In genomic region chr9:133335924-133336811, GRCh38 we compare ENCODE assay signal across 8 cellular contexts. TPM values are rescaled to one million over a fixed set of nuclear protein-coding genes. Genes with fewer than 3 reads are reported as not detected.
DNase-seq lines count a peak whose midpoint lies in the region; ATAC-seq and TF ChIP-seq lines count a peak whose summit lies in the region.

SURF6 (minus strand) TSS chr9:133336188; CDS start chr9:133336132, 56 bp downstream.

- peaks cover 17% of the 10 kb centered on the region for H3K4me1 Mint-ChIP-seq in activated T-helper 2 cell treated with anti-CD3 and anti-CD28 coated beads, Interferon-gamma antibody, Interleukin-2, Interleukin-4, amounts not matched to agents 10 μg/mL and 5 μg/mL and 100 μg/mL, durations not matched to agents 14 hours and 24 hours and 36 hours (ENCODE audit: low read depth)
- H3K4me1 Mint-ChIP-seq in natural killer cell = peaks cover 39 to 53% of the 10 kb centered on the region in 2 donors
- H3K4me1 Mint-ChIP-seq in stimulated activated naive B cell treated with anti-CD40 and anti-IgM and Interleukin-4, amounts not matched to agents 10 μg/mL and 1 μg/mL and 100 μg/mL, for 72 hours = peaks cover 42 to 84% of the 10 kb centered on the region in 2 donors

- no peaks in the 10 kb centered on the region for H3K27me3 ChIP-seq in HAP-1 (ENCODE audit: low read depth)
- H3K27me3 ChIP-seq in MG63 = no peaks in the 10 kb centered on the region

- no peaks in the 10 kb centered on the region for H3K27me3 Mint-ChIP-seq in activated T-helper 2 cell treated with anti-CD3 and anti-CD28 coated beads, Interferon-gamma antibody, Interleukin-2, Interleukin-4, amounts not matched to agents 10 μg/mL and 5 μg/mL and 100 μg/mL, durations not matched to agents 14 hours and 24 hours and 36 hours (ENCODE audit: low read depth)
- H3K27me3 Mint-ChIP-seq in natural killer cell (ENCODE audit: low read depth in 2 of 2) = no peaks in the 10 kb centered on the region
- H3K27me3 Mint-ChIP-seq in stimulated activated naive B cell treated with anti-CD40 and anti-IgM and Interleukin-4, amounts not matched to agents 10 μg/mL and 1 μg/mL and 100 μg/mL, for 72 hours = no peaks in the 10 kb centered on the region

- H3K27ac Mint-ChIP-seq in activated T-helper 2 cell treated with anti-CD3 and anti-CD28 coated beads, Interferon-gamma antibody, Interleukin-2, Interleukin-4, amounts not matched to agents 10 μg/mL and 5 μg/mL and 100 μg/mL, durations not matched to agents 14 hours and 24 hours and 36 hours = peak within 1 kb of the TSS; percentile 89
- H3K27ac Mint-ChIP-seq in natural killer cell = peak within 1 kb of the TSS; percentile 91 to 95
- peak within 1 kb of the TSS; percentile 98 for H3K27ac Mint-ChIP-seq in stimulated activated naive B cell treated with anti-CD40 and anti-IgM and Interleukin-4, amounts not matched to agents 10 μg/mL and 1 μg/mL and 100 μg/mL, for 72 hours

- H3K36me3 ChIP-seq in HAP-1 (replicated peaks) (peaks cover 53% of the 10 kb centered on the region), MG63 (peaks cover 55% of the 10 kb centered on the region)

- peaks cover 76% of the 10 kb centered on the region for H3K36me3 Mint-ChIP-seq in activated T-helper 2 cell treated with anti-CD3 and anti-CD28 coated beads, Interferon-gamma antibody, Interleukin-2, Interleukin-4, amounts not matched to agents 10 μg/mL and 5 μg/mL and 100 μg/mL, durations not matched to agents 14 hours and 24 hours and 36 hours (ENCODE audit: low read depth)
- H3K36me3 Mint-ChIP-seq in natural killer cell = peaks cover 9% of the 10 kb centered on the region
- H3K36me3 Mint-ChIP-seq in stimulated activated naive B cell treated with anti-CD40 and anti-IgM and Interleukin-4, amounts not matched to agents 10 μg/mL and 1 μg/mL and 100 μg/mL, for 72 hours = peaks cover 52 to 74% of the 10 kb centered on the region in 2 donors

- peak; percentile 91 for TF ChIP-seq POLR2A in Raji (IDR thresholded peaks at IDR 0.05; ENCODE audit: insufficient read depth, low read depth, low read length)

- DNase-seq in ELR (ENCODE audit: low read depth) = peak; percentile 93
- DNase-seq in HAP-1 (ENCODE audit: low spot score in 2 of 2) = peak; percentile 79 to 94
- peak; percentile 96 for DNase-seq in MG63
- DNase-seq in activated T-helper 2 cell treated with anti-CD3 and anti-CD28 coated beads, Interferon-gamma antibody, Interleukin-2, Interleukin-4, amounts not matched to agents 10 μg/mL and 5 μg/mL and 100 μg/mL, durations not matched to agents 14 hours and 24 hours and 36 hours (ENCODE audit: low spot score) = peak; percentile 93
- DNase-seq in fibroblast of mammary gland (ENCODE audit: low read depth) = peak; percentile 80
- peak; percentile 93 for DNase-seq in natural killer cell
- DNase-seq in stimulated activated naive B cell treated with anti-CD40 and anti-IgM and Interleukin-4, amounts not matched to agents 10 μg/mL and 1 μg/mL and 100 μg/mL, for 72 hours = peak; percentile 93

- peak within 1 kb of the TSS; percentile 99 for H3K4me3 ChIP-seq in HAP-1
- peak within 1 kb of the TSS; percentile 88 for H3K4me3 ChIP-seq in MG63
- H3K4me3 ChIP-seq in fibroblast of mammary gland (ENCODE audit: control insufficient read depth, low read depth, low read length) = peak within 1 kb of the TSS; percentile 95

- TF ChIP-seq CTCF in fibroblast of mammary gland (conservative IDR thresholded peaks at IDR 0.05; ENCODE audit: control insufficient read depth, insufficient read depth, low read depth, low read length) (no peak), natural killer cell (IDR thresholded peaks at IDR 0.05) (no peak)

- peak; percentile 90 to 97 (median 92) for ATAC-seq in natural killer cell
- peak; percentile 94 to 96 for ATAC-seq in stimulated activated naive B cell treated with anti-CD40 and anti-IgM and Interleukin-4, amounts not matched to agents 10 μg/mL and 1 μg/mL and 100 μg/mL, for 72 hours (replicated peaks)

- peak within 1 kb of the TSS; percentile 94 for H3K4me3 Mint-ChIP-seq in activated T-helper 2 cell treated with anti-CD3 and anti-CD28 coated beads, Interferon-gamma antibody, Interleukin-2, Interleukin-4, amounts not matched to agents 10 μg/mL and 5 μg/mL and 100 μg/mL, durations not matched to agents 14 hours and 24 hours and 36 hours (ENCODE audit: low read depth)
- H3K4me3 Mint-ChIP-seq in natural killer cell = peak within 1 kb of the TSS; percentile 95
- peak within 1 kb of the TSS; percentile 94 to 97 for H3K4me3 Mint-ChIP-seq in stimulated activated naive B cell treated with anti-CD40 and anti-IgM and Interleukin-4, amounts not matched to agents 10 μg/mL and 1 μg/mL and 100 μg/mL, for 72 hours

- no peaks in the 10 kb centered on the region for H3K9me3 Mint-ChIP-seq in activated T-helper 2 cell treated with anti-CD3 and anti-CD28 coated beads, Interferon-gamma antibody, Interleukin-2, Interleukin-4, amounts not matched to agents 10 μg/mL and 5 μg/mL and 100 μg/mL, durations not matched to agents 14 hours and 24 hours and 36 hours
- H3K9me3 Mint-ChIP-seq in natural killer cell = no peaks in the 10 kb centered on the region
- H3K9me3 Mint-ChIP-seq in stimulated activated naive B cell treated with anti-CD40 and anti-IgM and Interleukin-4, amounts not matched to agents 10 μg/mL and 1 μg/mL and 100 μg/mL, for 72 hours = peaks cover 0 to 4% of the 10 kb centered on the region in 2 donors

- intact Hi-C loops in activated T-helper 2 cell treated with anti-CD3 and anti-CD28 coated beads, Interferon-gamma antibody, Interleukin-2, Interleukin-4, amounts not matched to agents 10 μg/mL and 5 μg/mL and 100 μg/mL, durations not matched to agents 14 hours and 24 hours and 36 hours (cut with micrococcal nuclease) = loop anchor here (1.0 to 10.0 kb wide), 4 partner anchors 12 to 151 kb away; partner anchors contain the start of genes MED22, RPL7A, SURF1 and SURF2
- intact Hi-C loops in natural killer cell (cut with micrococcal nuclease) = loop anchor here (1.0 to 2.0 kb wide), 2 partner anchors 12 to 41 kb away; partner anchors contain the start of genes MED22, RPL7A, STKLD1 and SURF4

- H3K9me3 ChIP-seq in HAP-1 (no peaks in the 10 kb centered on the region), MG63 (no peaks in the 10 kb centered on the region)

- H3K4me1 ChIP-seq in HAP-1 = peaks cover 10% of the 10 kb centered on the region

- in situ Hi-C loops in HAP-1 (cut with MboI; ENCODE audit: low sequenced_read_pairs) = no loop called here

RNA-seq across cellular contexts. Expression of gene SURF6, which starts in this region (rescaled TPM):
- total RNA-seq in MG63 (2014; rRNA removed; shearing (Covaris generic); ENCODE audit: low replicate concordance) = 25.1 and 28.9 TPM in 2 replicates
- total RNA-seq in activated T-helper 2 cell treated with anti-CD3 and anti-CD28 coated beads, Interferon-gamma antibody, Interleukin-2, Interleukin-4, amounts not matched to agents 10 μg/mL and 5 μg/mL and 100 μg/mL, durations not matched to agents 14 hours and 24 hours and 36 hours = 23.0 and 24.4 TPM in 2 replicates
- 10 to 100 TPM; 13.8 to 23.5 (median 21.3) TPM for total RNA-seq in natural killer cell

Comparison
In these comparisons a context has a peak if more than half of its experiments do, and no peak if none do; other contexts are left out.
1. Peak in every context shown above with its lines: DNase-seq, ATAC-seq and H3K4me3 ChIP-seq.